Comparison of ENCODE assay signal across 8 cellular contexts in genomic region chr7:149125864-149126661, GRCh38. TPM values are rescaled to one million over a fixed set of nuclear protein-coding genes. Genes with fewer than 3 reads are reported as not detected.
A peak's percentile ranks its signal among the peaks of the same experiment; 100 is the strongest.
DNase-seq lines count a peak whose midpoint lies in the region; ATAC-seq and TF ChIP-seq lines count a peak whose summit lies in the region.

Gene ZNF425 (minus strand): TSS chr7:149126324. CDS start chr7:149126213, 111 bp downstream.

- no peaks in the 10 kb centered on the region for H3K27me3 ChIP-seq in right lobe of liver

- under 1% methylated on average over 37 of the region's 72 CpGs for WGBS in right lobe of liver (ENCODE audit: insufficient coverage, low coverage, low lambda C conversion rate, missing lambda C conversion rate)

- H3K36me3 ChIP-seq in right lobe of liver = no peaks in the 10 kb centered on the region

- peak; percentile 98 for TF ChIP-seq POLR2A in right lobe of liver (IDR thresholded peaks at IDR 0.05)

- ATAC-seq in GM19328 (IDR thresholded peaks at IDR 0.05; ENCODE audit: unreplicated experiment) (peak; percentile 83), HG03469 (IDR thresholded peaks at IDR 0.05; ENCODE audit: unreplicated experiment) (peak; percentile 76), right lobe of liver (peak; percentile 91 to 96 (median 94))

- DNase-seq in NCI-H526 treated with DMSO at 0.1 percent for 48 hours (lab: John Stamatoyannopoulos, UW) (peak; percentile 79), dedifferentiated amniotic fluid mesenchymal stem cell (ENCODE audit: extremely low spot score) (peak; percentile 83), right lobe of liver (peak; percentile 94 to 95 (median 95))
- peak; percentile 93 for DNase-seq in activated CD4-positive, alpha-beta T cell treated with anti-CD3 and anti-CD28 coated beads, Interleukin-2, amount 50 U/mL, for 1 hour
- DNase-seq in stimulated activated CD4-positive, alpha-beta T cell treated with anti-CD3 and anti-CD28 coated beads, Interleukin-4, amount 100 ng/mL, for 4 hours = peak; percentile 90 to 98

- H3K4me1 ChIP-seq in right lobe of liver = peaks cover 0 to 14% (median 0%) of the 10 kb centered on the region in 4 donors

- H3K27ac ChIP-seq in C4-2B = peak within 1 kb of the TSS; percentile 95
- peak within 1 kb of the TSS; percentile 73 to 91 (median 84) for H3K27ac ChIP-seq in right lobe of liver

- no peaks in the 10 kb centered on the region for H3K9me3 ChIP-seq in right lobe of liver

- H3K4me3 ChIP-seq in right lobe of liver = peak within 1 kb of the TSS; percentile 72 to 97 (median 91)

- TF ChIP-seq CTCF in C4-2B (conservative IDR thresholded peaks at IDR 0.05) = peak; percentile 100
- peak; percentile 90 to 99 (median 93) for TF ChIP-seq CTCF in right lobe of liver (IDR thresholded peaks at IDR 0.05)

- intact Hi-C loops in right lobe of liver (cut with DNase I) = no loop called here

RNA-seq across cellular contexts. Expression of gene ZNF425, which starts in this region (rescaled TPM):
- total RNA-seq in right lobe of liver = 1 to 10 TPM in 1 of 6 experiments, under 1 TPM in 5; 0.06 to 1.4 (median 0.44) TPM

Comparison
In these comparisons a context has a peak if more than half of its experiments do, and no peak if none do; other contexts are left out.
1. Peak in every context shown above with its lines: DNase-seq, ATAC-seq, H3K4me3 ChIP-seq and H3K27ac ChIP-seq.